Comparison of ENCODE assay signal across 13 cellular contexts in the genomic region with DNA sequence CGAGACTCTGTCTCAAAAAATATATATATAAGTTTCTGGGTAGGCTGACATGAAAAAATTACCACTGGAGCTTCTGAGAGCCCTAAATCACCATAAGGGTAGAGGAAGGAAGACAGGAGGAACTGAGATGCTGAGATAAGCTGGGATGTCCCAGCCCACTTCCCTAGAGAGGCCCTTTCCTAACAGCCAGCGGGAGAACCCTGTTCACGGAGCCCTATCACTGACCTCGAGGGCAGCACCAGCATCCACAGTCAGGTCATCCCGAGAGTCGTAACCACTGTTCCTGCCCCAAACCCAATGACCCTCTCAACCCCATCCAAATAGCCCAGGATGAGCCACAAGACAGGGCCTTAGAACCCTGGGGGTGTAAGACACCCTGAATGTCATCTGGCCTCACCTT.
DNase-seq lines count a peak whose midpoint lies in the region; ATAC-seq and TF ChIP-seq lines count a peak whose summit lies in the region.
"Had no signal": no experiment of that assay in that cellular context is flagged by ENCODE, and none has a peak within 500 bp of the region (broad histone marks: within the 10 kb centered on the region; RNA-seq: fewer than 3 reads in every experiment).

No MANE protein-coding gene starts in this region.

- DNase-seq in heart right ventricle (no peak), left cardiac atrium (no peak), UCSD-AML1 (lab: John Stamatoyannopoulos, UW; ENCODE audit: unreplicated experiment) (peak; percentile 38), memory B cell (ENCODE audit: low spot score in 2 of 2) (no peak), uterus (no peak), NCI-H128 (lab: John Stamatoyannopoulos, UW; ENCODE audit: unreplicated experiment) (no peak), NK-92 (lab: John Stamatoyannopoulos, UW; ENCODE audit: unreplicated experiment) (no peak), midbrain (lab: John Stamatoyannopoulos, UW) (no peak)
- DNase-seq: dermis blood vessel endothelial cell; NCI-H2107; stimulated activated CD4-positive, alpha-beta T cell treated with anti-CD3 and anti-CD28 coated beads, Interleukin-4, amount 100 ng/mL, for 4 hours; stimulated activated naive CD8-positive, alpha-beta T cell treated with anti-CD3 and anti-CD28 coated beads, Interleukin-15, amount 100 ng/mL, for 72 hours had no signal

- peaks cover 59% of the 10 kb centered on the region for H3K4me1 Mint-ChIP-seq in memory B cell

- H3K4me1 ChIP-seq in heart right ventricle (peaks cover 27 to 97% (median 91%) of the 10 kb centered on the region in 9 donors), uterus (peaks cover 15 to 17% of the 10 kb centered on the region in 2 donors)

- H3K36me3 Mint-ChIP-seq in memory B cell, result peaks cover 6% of the 10 kb centered on the region

- H3K27ac ChIP-seq in heart right ventricle (peak overlapping the region in 6 of 10 donors; percentile 14 to 96 (median 42)), uterus (peak overlapping the region; percentile 60 to 66)

- no peak overlapping the region for H3K4me3 Mint-ChIP-seq in memory B cell

- H3K36me3 ChIP-seq in heart right ventricle (peaks cover 0 to 15% (median 0%) of the 10 kb centered on the region in 9 donors), uterus (no peaks in the 10 kb centered on the region)

- H3K9me3 Mint-ChIP-seq in memory B cell, result no peaks in the 10 kb centered on the region
- H3K9me3 Mint-ChIP-seq: stimulated activated naive CD8-positive, alpha-beta T cell treated with anti-CD3 and anti-CD28 coated beads, Interleukin-15, amount 100 ng/mL, for 72 hours had no signal

- intact Hi-C loops in heart right ventricle (cut with DNase I), result loop anchor here in 3 of 10 donors (2.0 to 10.0 kb wide), 3 partner anchors 33 to 411 kb away; a partner anchor contains a TSS
- intact Hi-C loops in left cardiac atrium (cut with DNase I), result no loop called here
- intact Hi-C loops in uterus (cut with DNase I; ENCODE audit: low total_unique reads), result no loop called here

- H3K4me3 ChIP-seq in heart right ventricle (no peak overlapping the region), uterus (no peak overlapping the region)

- H3K9me3 ChIP-seq in heart right ventricle, result no peaks in the 10 kb centered on the region
- no peaks in the 10 kb centered on the region for H3K9me3 ChIP-seq in uterus

- H3K27me3 Mint-ChIP-seq in memory B cell, result no peaks in the 10 kb centered on the region
- H3K27me3 Mint-ChIP-seq: stimulated activated naive CD8-positive, alpha-beta T cell treated with anti-CD3 and anti-CD28 coated beads, Interleukin-15, amount 100 ng/mL, for 72 hours had no signal

- WGBS in heart right ventricle, 2 donors, result 70 to 80% methylated on average over 6 of the region's 6 CpGs

- no peak for TF ChIP-seq POLR2A in uterus (IDR thresholded peaks at IDR 0.05)

- no peaks in the 10 kb centered on the region for H3K27me3 ChIP-seq in heart right ventricle
- H3K27me3 ChIP-seq in uterus, result no peaks in the 10 kb centered on the region

- ATAC-seq in heart right ventricle (no peak), left cardiac atrium (no peak), memory B cell (ENCODE audit: low read depth) (no peak)
- ATAC-seq: SK-N-SH treated with all-trans-retinoic acid at 6 μM for 48 hours; stimulated activated naive CD8-positive, alpha-beta T cell treated with anti-CD3 and anti-CD28 coated beads, Interleukin-15, amount 100 ng/mL, for 72 hours had no signal

- H3K27ac Mint-ChIP-seq in memory B cell, result peak overlapping the region; percentile 79

- no peak for TF ChIP-seq CTCF in heart right ventricle (IDR thresholded peaks at IDR 0.05)
- no peak for TF ChIP-seq CTCF in uterus (IDR thresholded peaks at IDR 0.05)
